In genomic region chr22:29267858-29268510, GRCh38 we compare ENCODE assay signal across 8 cellular contexts. TPM values are rescaled to one million over a fixed set of nuclear protein-coding genes. Genes with fewer than 3 reads are reported as not detected.
DNase-seq lines count a peak whose midpoint lies in the region; ATAC-seq and TF ChIP-seq lines count a peak whose summit lies in the region.

Gene EWSR1 (plus strand): TSS chr22:29268268. CDS start chr22:29268337, 69 bp downstream.
Gene RHBDD3 (minus strand): TSS chr22:29267981. CDS start chr22:29265626, 2,355 bp downstream.

- peak within 1 kb of the TSS; percentile 77 to 99 (median 88) for H3K4me3 ChIP-seq in Peyer's patch
- peak within 1 kb of the TSS; percentile 73 to 99 (median 90) for H3K4me3 ChIP-seq in esophagus muscularis mucosa
- peak within 1 kb of the TSS; percentile 87 to 94 for H3K4me3 ChIP-seq in muscle layer of duodenum (ENCODE audit: low read depth in 1 of 2, low read length in 2 of 2)

- intact Hi-C loops in esophagus muscularis mucosa (cut with DNase I), result loop anchor here (2.0 kb wide), 1 partner anchor 39 kb away; the partner anchor contains the start of gene GAS2L1

- TF ChIP-seq EP300 in esophagus muscularis mucosa (IDR thresholded peaks at IDR 0.05), result no peak

- H3K4me1 ChIP-seq in Peyer's patch (peaks cover 0 to 51% (median 17%) of the 10 kb centered on the region in 4 donors), esophagus muscularis mucosa (peaks cover 47 to 60% (median 57%) of the 10 kb centered on the region in 4 donors), muscle layer of duodenum (ENCODE audit: control insufficient read depth in 1 of 2, insufficient read depth in 2 of 2, low read length in 2 of 2) (peaks cover 43 to 51% of the 10 kb centered on the region in 2 donors)

- H3K27me3 ChIP-seq in Peyer's patch, result no peaks in the 10 kb centered on the region
- H3K27me3 ChIP-seq in esophagus muscularis mucosa, result no peaks in the 10 kb centered on the region
- H3K27me3 ChIP-seq in muscle layer of duodenum (ENCODE audit: low read depth, low read length), result no peaks in the 10 kb centered on the region

- H3K36me3 ChIP-seq in KOPT-K1 (ENCODE audit: insufficient read depth, low read length), result peaks cover 67% of the 10 kb centered on the region
- peaks cover 0 to 22% (median 0%) of the 10 kb centered on the region in 3 donors for H3K36me3 ChIP-seq in Peyer's patch
- H3K36me3 ChIP-seq in esophagus muscularis mucosa, result peaks cover 10 to 41% (median 37%) of the 10 kb centered on the region in 4 donors
- H3K36me3 ChIP-seq in muscle layer of duodenum (ENCODE audit: control insufficient read depth in 1 of 2, insufficient read depth in 2 of 2, low read length in 2 of 2), result peaks cover 18 to 24% of the 10 kb centered on the region in 2 donors

- H3K27ac ChIP-seq in KOPT-K1 (ENCODE audit: low read depth, low read length, poor library complexity, severe bottlenecking) (peak within 1 kb of the TSS; percentile 98), Peyer's patch (peak within 1 kb of the TSS; percentile 96 to 99 (median 98)), esophagus muscularis mucosa (replicated peaks in 1 of 4) (peak within 1 kb of the TSS; percentile 96 to 100 (median 98)), muscle layer of duodenum (ENCODE audit: low read length) (peak within 1 kb of the TSS; percentile 96)

- ATAC-seq in GM21786 (IDR thresholded peaks at IDR 0.05; ENCODE audit: unreplicated experiment), result peak; percentile 74

- H3K9me3 ChIP-seq in KOPT-K1 (ENCODE audit: insufficient read depth, low read length, poor library complexity, severe bottlenecking) (no peaks in the 10 kb centered on the region), Peyer's patch (no peaks in the 10 kb centered on the region), esophagus muscularis mucosa (no peaks in the 10 kb centered on the region), muscle layer of duodenum (ENCODE audit: control insufficient read depth in 1 of 2, low read length in 2 of 2) (no peaks in the 10 kb centered on the region)

- TF ChIP-seq CTCF in Peyer's patch (IDR thresholded peaks at IDR 0.05) (peak in 1 of 6 experiments; percentile 24), esophagus muscularis mucosa (IDR thresholded peaks at IDR 0.05) (peak in 1 of 3 experiments; percentile 17)

- 0% methylated on average over 50 of the region's 67 CpGs for WGBS in esophagus muscularis mucosa

- DNase-seq in DMS53 treated with DMSO at 0.1 percent for 48 hours (lab: John Stamatoyannopoulos, UW; ENCODE audit: unreplicated experiment), result peak; percentile 46
- DNase-seq in Peyer's patch, result peak; percentile 89 to 97 (median 97)
- DNase-seq in activated T-cell treated with anti-CD3 and anti-CD28 coated beads, Interleukin-2, amount 50 U/mL, for 48 hours, result peak; percentile 99 to 100
- peak; percentile 98 for DNase-seq in esophagus muscularis mucosa (ENCODE audit: extremely low spot score)
- peak; percentile 95 for DNase-seq in stimulated activated CD8-positive, alpha-beta memory T cell treated with anti-CD3 and anti-CD28 coated beads, Interleukin-7, amount 100 ng/mL, for 24 hours (ENCODE audit: low read depth)

- TF ChIP-seq POLR2A in Peyer's patch (IDR thresholded peaks at IDR 0.05) (peak; percentile 61 to 83), esophagus muscularis mucosa (IDR thresholded peaks at IDR 0.05; ENCODE audit: low read depth) (peak; percentile 74)

RNA-seq across cellular contexts. Expression of gene EWSR1, which starts in this region (rescaled TPM):
- 100 to 1,000 TPM; 186 to 444 (median 276) TPM for total RNA-seq in Peyer's patch
- total RNA-seq in esophagus muscularis mucosa, result 100 to 1,000 TPM; 183 to 203 (median 198) TPM

RNA-seq across cellular contexts. Expression of gene RHBDD3, which starts in this region (rescaled TPM):
- 10 to 100 TPM; 25.4 to 47.2 (median 36.2) TPM for total RNA-seq in Peyer's patch
- total RNA-seq in esophagus muscularis mucosa, result 10 to 100 TPM; 12.6 to 23.5 (median 20.7) TPM

Comparison
In these comparisons a context has a peak if more than half of its experiments do, and no peak if none do; other contexts are left out.
1. Peak in every context shown above with its lines: DNase-seq, ATAC-seq, H3K4me3 ChIP-seq and H3K27ac ChIP-seq.
2. DNase-seq: peak in every context shown above with its lines; median percentile 100 in activated T-cell treated with anti-CD3 and anti-CD28 coated beads, Interleukin-2, amount 50 U/mL, for 48 hours; 98 in esophagus muscularis mucosa; 97 in Peyer's patch; 95 in stimulated activated CD8-positive, alpha-beta memory T cell treated with anti-CD3 and anti-CD28 coated beads, Interleukin-7, amount 100 ng/mL, for 24 hours; 46 in DMS53 treated with DMSO at 0.1 percent for 48 hours.